Comparison of ENCODE assay signal across 1 cellular context in genomic region chr17:54361073-54361472, GRCh38.
TF ChIP-seq lines count a peak whose summit lies in the region.

No MANE protein-coding gene starts in this region.

TF ChIP-seq in GM23338, 12 proteins besides CTCF, POLR2A, EP300 and RAD21:
- TF ChIP-seq ZNF462 (CRISPR knock-in tag; IDR thresholded peaks at IDR 0.05) (peak; percentile 96), NANOG (IDR thresholded peaks at IDR 0.05; ENCODE audit: borderline replicate concordance) (peak; percentile 27; the same call in 1 of the 2 replicates)
